Comparison of ENCODE assay signal across 25 cellular contexts in genomic region chr15:39447881-39448280, GRCh38.
"Had no signal": no experiment of that assay in that cellular context is flagged by ENCODE, and none has a peak within 500 bp of the region (broad histone marks: within the 10 kb centered on the region; RNA-seq: fewer than 3 reads in every experiment).

No MANE protein-coding gene starts in this region.

- H3K9me3 ChIP-seq: gastrocnemius medialis, left ventricle myocardium inferior, spleen, tibial nerve had no signal

- H3K27me3 ChIP-seq: gastrocnemius medialis, hepatocyte, spleen, tibial nerve had no signal

- ATAC-seq: effector memory CD8-positive, alpha-beta T cell; gastrocnemius medialis; natural killer cell; right cardiac atrium had no signal

- H3K36me3 Mint-ChIP-seq: activated CD4-positive, alpha-beta memory T cell treated with anti-CD3 and anti-CD28 coated beads for 36 hours; natural killer cell had no signal

- H3K4me3 Mint-ChIP-seq: activated CD4-positive, alpha-beta memory T cell treated with anti-CD3 and anti-CD28 coated beads for 36 hours; activated CD4-positive, alpha-beta T cell treated with anti-CD3 and anti-CD28 coated beads, Interleukin-2, amount 10 ng/mL, durations not matched to agents 24 days and 14 days; activated T-cell treated with anti-CD3 and anti-CD28 coated beads, Interleukin-2, amount 50 U/mL, for 24 hours; effector memory CD8-positive, alpha-beta T cell; natural killer cell; T-helper 2 cell treated with Interferon-gamma antibody and Interleukin-4, amounts not matched to agents 5 μg/mL and 100 μg/mL, for 36 hours had no signal

- H3K36me3 ChIP-seq: gastrocnemius medialis, left ventricle myocardium inferior, spleen, tibial nerve, WERI-Rb-1 had no signal

- DNase-seq: activated CD4-positive, alpha-beta memory T cell treated with anti-CD3 and anti-CD28 coated beads for 36 hours; activated CD4-positive, alpha-beta T cell treated with anti-CD3 and anti-CD28 coated beads, Interleukin-2, amount 10 ng/mL, durations not matched to agents 24 days and 14 days; activated CD4-positive, CD25-positive, alpha-beta regulatory T cell treated with anti-CD3 and anti-CD28 coated beads, Interleukin-2, amount 50 U/mL, for 72 hours; activated CD8-positive, alpha-beta memory T cell treated with anti-CD3 and anti-CD28 coated beads, Interleukin-2, amount 50 U/mL, for 48 hours; activated gamma-delta T cell; activated naive CD4-positive, alpha-beta T cell treated with anti-CD3 and anti-CD28 coated beads, Interleukin-2, amount 50 U/mL, for 16 hours; activated T-cell treated with anti-CD3 and anti-CD28 coated beads, Interleukin-2, amount 50 U/mL, for 24 hours; amygdala; caudate nucleus; cortex of kidney; effector memory CD8-positive, alpha-beta T cell; erythroblast; gastrocnemius medialis; islet precursor cell; left ventricle myocardium inferior; natural killer cell; posterior cingulate gyrus; right cardiac atrium; spleen; stimulated activated naive CD4-positive, alpha-beta T cell treated with Interleukin-2 at 50 U/mL for 16 hours; WERI-Rb-1 had no signal

- H2AFZ ChIP-seq: hepatocyte had no signal

- H3K9me3 Mint-ChIP-seq: activated CD4-positive, alpha-beta memory T cell treated with anti-CD3 and anti-CD28 coated beads for 36 hours; activated CD4-positive, alpha-beta T cell treated with anti-CD3 and anti-CD28 coated beads, Interleukin-2, amount 10 ng/mL, durations not matched to agents 24 days and 14 days; activated T-cell treated with anti-CD3 and anti-CD28 coated beads, Interleukin-2, amount 50 U/mL, for 24 hours; effector memory CD8-positive, alpha-beta T cell; natural killer cell; T-helper 2 cell treated with Interferon-gamma antibody and Interleukin-4, amounts not matched to agents 5 μg/mL and 100 μg/mL, for 36 hours had no signal

- H3K27ac ChIP-seq: gastrocnemius medialis, hepatocyte, left ventricle myocardium inferior, spleen, tibial nerve, WERI-Rb-1 had no signal

- H3K4me1 Mint-ChIP-seq: activated CD4-positive, alpha-beta T cell treated with anti-CD3 and anti-CD28 coated beads, Interleukin-2, amount 10 ng/mL, durations not matched to agents 24 days and 14 days; natural killer cell had no signal

- H3K27ac Mint-ChIP-seq: activated CD4-positive, alpha-beta memory T cell treated with anti-CD3 and anti-CD28 coated beads for 36 hours; activated CD4-positive, alpha-beta T cell treated with anti-CD3 and anti-CD28 coated beads, Interleukin-2, amount 10 ng/mL, durations not matched to agents 24 days and 14 days; activated T-cell treated with anti-CD3 and anti-CD28 coated beads, Interleukin-2, amount 50 U/mL, for 24 hours; effector memory CD8-positive, alpha-beta T cell; natural killer cell; T-helper 2 cell treated with Interferon-gamma antibody and Interleukin-4, amounts not matched to agents 5 μg/mL and 100 μg/mL, for 36 hours had no signal

- H3K4me1 ChIP-seq: gastrocnemius medialis, spleen had no signal

- H3K4me3 ChIP-seq: gastrocnemius medialis, hepatocyte, left ventricle myocardium inferior, lung, spleen, tibial nerve had no signal

- H3K4me2 ChIP-seq: hepatocyte had no signal
